Comparison of ENCODE assay signal across 22 cellular contexts in genomic region chr4:142901166-142901662, GRCh38. TPM values are rescaled to one million over a fixed set of nuclear protein-coding genes. Genes with fewer than 3 reads are reported as not detected.
DNase-seq lines count a peak whose midpoint lies in the region; ATAC-seq, FAIRE-seq and TF ChIP-seq lines count a peak whose summit lies in the region.
"Had no signal": no experiment of that assay in that cellular context is flagged by ENCODE, and none has a peak within 500 bp of the region (broad histone marks: within the 10 kb centered on the region; RNA-seq: fewer than 3 reads in every experiment).

No MANE protein-coding gene starts in this region.

- H3K14ac ChIP-seq in mesenchymal stem cell (ENCODE audit: low read length in 2 of 2) = no peak overlapping the region

- FAIRE-seq in astrocyte (lab: Jason Lieb, UNC) = no peak
- FAIRE-seq: GM12878, HepG2 had no signal

- no peak overlapping the region for H4K8ac ChIP-seq in mesenchymal stem cell (ENCODE audit: low read length)

- H3K79me2 ChIP-seq in astrocyte (ENCODE audit: insufficient read depth, low read length) = no peaks in the 10 kb centered on the region

- no peak for ATAC-seq in SK-N-SH treated with all-trans-retinoic acid at 6 μM for 48 hours
- no peak for ATAC-seq in HG02678 (IDR thresholded peaks at IDR 0.05; ENCODE audit: unreplicated experiment)
- ATAC-seq: GM12878, HepG2, left ventricle myocardium superior, T-cell had no signal

- H3K4me3 Mint-ChIP-seq in HFFc6 (no peak overlapping the region), astrocyte (ENCODE audit: unreplicated experiment) (no peak overlapping the region), endothelial cell (ENCODE audit: unreplicated experiment) (no peak overlapping the region)
- H3K4me3 Mint-ChIP-seq: activated CD4-positive, alpha-beta memory T cell treated with anti-CD3 and anti-CD28 coated beads for 36 hours; B cell; dendritic cell treated with granulocyte-macrophage colony-stimulating factor and Interleukin-4, amounts not matched to agents 40 ng/mL and 50 ng/mL, for 4 days; stimulated activated naive CD8-positive, alpha-beta T cell treated with anti-CD3 and anti-CD28 coated beads, Interleukin-15, Interleukin-2, amounts not matched to agents 100 ng/mL and 50 ng/mL, for 24 hours; T-cell had no signal

- no peak overlapping the region for H3K4ac ChIP-seq in mesenchymal stem cell (ENCODE audit: low read depth in 1 of 2, low read length in 2 of 2)

- H4K91ac ChIP-seq in mesenchymal stem cell (ENCODE audit: low read length) = no peak overlapping the region

- H3K27me3 ChIP-seq in astrocyte (ENCODE audit: insufficient read depth, low read length) = no peaks in the 10 kb centered on the region
- no peaks in the 10 kb centered on the region for H3K27me3 ChIP-seq in mesenchymal stem cell (ENCODE audit: control insufficient read depth in 1 of 2, insufficient read depth in 1 of 2, low read length in 2 of 2)

- H3K4me1 Mint-ChIP-seq in HFFc6 (ENCODE audit: low read depth) (no peaks in the 10 kb centered on the region), astrocyte (ENCODE audit: low read depth, unreplicated experiment) (peaks cover 3% of the 10 kb centered on the region), endothelial cell (ENCODE audit: unreplicated experiment) (no peaks in the 10 kb centered on the region)
- H3K4me1 Mint-ChIP-seq: B cell, T-cell had no signal

- H2BK12ac ChIP-seq in mesenchymal stem cell (ENCODE audit: low read length in 2 of 2) = no peak overlapping the region

- H3K79me1 ChIP-seq in mesenchymal stem cell (replicated peaks; ENCODE audit: low read length, poor library complexity, severe bottlenecking) = no peaks in the 10 kb centered on the region

- peaks cover 4% of the 10 kb centered on the region; the same call in 1 of the 2 replicates for H3K27me3 Mint-ChIP-seq in HFFc6 (ENCODE audit: insufficient read depth)
- no peaks in the 10 kb centered on the region for H3K27me3 Mint-ChIP-seq in astrocyte (ENCODE audit: low read depth, unreplicated experiment)
- H3K27me3 Mint-ChIP-seq in endothelial cell (ENCODE audit: unreplicated experiment) = no peaks in the 10 kb centered on the region
- H3K27me3 Mint-ChIP-seq: B cell; dendritic cell treated with granulocyte-macrophage colony-stimulating factor and Interleukin-4, amounts not matched to agents 40 ng/mL and 50 ng/mL, for 4 days had no signal

- H3K36me3 Mint-ChIP-seq in HFFc6 (ENCODE audit: low read depth) (peaks cover 8% of the 10 kb centered on the region), astrocyte (ENCODE audit: low read depth, unreplicated experiment) (no peaks in the 10 kb centered on the region), endothelial cell (ENCODE audit: low read depth, unreplicated experiment) (no peaks in the 10 kb centered on the region)
- H3K36me3 Mint-ChIP-seq: T-cell had no signal

- no peak overlapping the region for H2AK5ac ChIP-seq in mesenchymal stem cell (ENCODE audit: low read length, severe bottlenecking)

- H3K4me3 ChIP-seq in astrocyte (ENCODE audit: insufficient read depth, low read depth, low read length) = no peak overlapping the region
- no peak overlapping the region for H3K4me3 ChIP-seq in mesenchymal stem cell (ENCODE audit: insufficient read depth in 1 of 2, low read depth in 1 of 2, low read length in 2 of 2)
- H3K4me3 ChIP-seq: GM12878 had no signal

- TF ChIP-seq CTCF in HFFc6 (IDR thresholded peaks at IDR 0.05) (no peak), astrocyte (IDR thresholded peaks at IDR 0.05; ENCODE audit: insufficient read depth, low read depth, low read length) (no peak), endothelial cell (IDR thresholded peaks at IDR 0.05; ENCODE audit: unreplicated experiment) (no peak)

- H3K23ac ChIP-seq in mesenchymal stem cell (ENCODE audit: low read length in 2 of 2) = no peak overlapping the region

- DNase-seq in AG20443 (ENCODE audit: low spot score) (peak; percentile 10), HFFc6 (peak; percentile 13), astrocyte (ENCODE audit: low read depth) (peak; percentile 22), mesenchymal stem cell (peak; percentile 2), endothelial cell (ENCODE audit: low spot score) (no peak)
- DNase-seq: activated CD4-positive, alpha-beta memory T cell treated with anti-CD3 and anti-CD28 coated beads for 36 hours; activated naive CD4-positive, alpha-beta T cell treated with Interleukin-2 at 50 U/mL for 16 hours; Calu3; GF-D8; glutamatergic neuron; left ventricle myocardium superior; MM.1S; NCI-H446 treated with DMSO at 0.1 percent for 48 hours; Right ventricle myocardium superior; T-cell had no signal

- no peak overlapping the region for H3K27ac Mint-ChIP-seq in HFFc6
- H3K27ac Mint-ChIP-seq in astrocyte (ENCODE audit: unreplicated experiment) = no peak overlapping the region
- no peak overlapping the region for H3K27ac Mint-ChIP-seq in endothelial cell (ENCODE audit: unreplicated experiment)
- H3K27ac Mint-ChIP-seq: activated CD4-positive, alpha-beta memory T cell treated with anti-CD3 and anti-CD28 coated beads for 36 hours; B cell; dendritic cell treated with granulocyte-macrophage colony-stimulating factor and Interleukin-4, amounts not matched to agents 40 ng/mL and 50 ng/mL, for 4 days; stimulated activated naive CD8-positive, alpha-beta T cell treated with anti-CD3 and anti-CD28 coated beads, Interleukin-15, Interleukin-2, amounts not matched to agents 100 ng/mL and 50 ng/mL, for 24 hours; T-cell had no signal

- H4K20me1 ChIP-seq in astrocyte (ENCODE audit: insufficient read depth, low read length) = no peaks in the 10 kb centered on the region

- H2BK5ac ChIP-seq in mesenchymal stem cell (ENCODE audit: low read depth, low read length, poor library complexity, severe bottlenecking) = no peak overlapping the region

- H3K18ac ChIP-seq in mesenchymal stem cell (ENCODE audit: low read depth in 1 of 2, low read length in 2 of 2) = no peak overlapping the region

- H3K36me3 ChIP-seq in astrocyte (ENCODE audit: insufficient read depth, low read length) = no peaks in the 10 kb centered on the region
- no peaks in the 10 kb centered on the region for H3K36me3 ChIP-seq in mesenchymal stem cell (ENCODE audit: control insufficient read depth in 1 of 2, insufficient read depth in 2 of 2, low read depth in 1 of 2, low read length in 2 of 2)

- H2AFZ ChIP-seq in astrocyte (ENCODE audit: low read depth, low read length) (no peak overlapping the region), mesenchymal stem cell (ENCODE audit: low read depth, low read length) (no peak overlapping the region)

- H2BK120ac ChIP-seq in mesenchymal stem cell (ENCODE audit: low read depth, low read length) = no peak overlapping the region

- WGBS in mesenchymal stem cell = 80% methylated on average over 1 of the region's 5 CpGs

- H3K4me1 ChIP-seq in astrocyte (ENCODE audit: insufficient read depth, low read length) = no peaks in the 10 kb centered on the region
- peaks cover 5% of the 10 kb centered on the region for H3K4me1 ChIP-seq in mesenchymal stem cell (ENCODE audit: control insufficient read depth, insufficient read depth, low read depth, low read length)

- H3K4me2 ChIP-seq in astrocyte (ENCODE audit: low read length) = no peak overlapping the region
- H3K4me2 ChIP-seq in mesenchymal stem cell (ENCODE audit: low read length, poor library complexity, severe bottlenecking) = no peak overlapping the region

- H3K9me3 ChIP-seq in astrocyte (ENCODE audit: insufficient read depth, low read depth, low read length) = peaks cover 3% of the 10 kb centered on the region
- peaks cover 11% of the 10 kb centered on the region for H3K9me3 ChIP-seq in mesenchymal stem cell (ENCODE audit: control insufficient read depth, low read length)

- H3K9me3 Mint-ChIP-seq in HFFc6 (peaks cover 19% of the 10 kb centered on the region), astrocyte (ENCODE audit: unreplicated experiment) (peaks cover 5% of the 10 kb centered on the region), endothelial cell (ENCODE audit: unreplicated experiment) (no peaks in the 10 kb centered on the region)
- H3K9me3 Mint-ChIP-seq: stimulated activated naive CD8-positive, alpha-beta T cell treated with anti-CD3 and anti-CD28 coated beads, Interleukin-15, Interleukin-2, amounts not matched to agents 100 ng/mL and 50 ng/mL, for 24 hours had no signal

- H3K27ac ChIP-seq in astrocyte (ENCODE audit: low read depth, low read length) (no peak overlapping the region), mesenchymal stem cell (ENCODE audit: low read length, poor library complexity, severe bottlenecking) (no peak overlapping the region)

- no peak overlapping the region for H3K9ac ChIP-seq in astrocyte (ENCODE audit: low read length)
- H3K9ac ChIP-seq in mesenchymal stem cell (ENCODE audit: low read length) = no peak overlapping the region

- no peak overlapping the region for H2BK15ac ChIP-seq in mesenchymal stem cell (ENCODE audit: low read depth, poor library complexity, severe bottlenecking)

TF ChIP-seq in SK-N-SH treated with all-trans-retinoic acid at 6 μM for 48 hours, 23 proteins besides CTCF, POLR2A, EP300 and RAD21:
- no peak for TF ChIP-seq ZFP3 (CRISPR knock-in tag; IDR thresholded peaks at IDR 0.05)

RNA-seq across cellular contexts. Expression of gene INPP4B, which starts 55.1 kb away (rescaled TPM):
- total RNA-seq in HFFc6 (2021; fragmentation: NEBNext Ultra II Directional; extraction: Animal tissue kit (Norgen Biotek cat#: 25700)) = 10 to 100 TPM; 36.1 to 48.9 (median 40.1) TPM
- total RNA-seq in astrocyte = 2.4 and 2.8 TPM in 2 replicates
- polyA plus RNA-seq in mesenchymal stem cell (2013, experiment 1 of 2) = 2.4 TPM
- 2.8 TPM for polyA plus RNA-seq in mesenchymal stem cell (2013, experiment 2 of 2)
- 4.9 TPM for total RNA-seq in endothelial cell (ENCODE audit: unreplicated experiment)
- total RNA-seq: B cell, HepG2 had no signal
- polyA plus RNA-seq: HepG2 had no signal
